ENCODE assay signal across 10 cellular contexts in genomic region chrX:82218361-82218760, GRCh38.
A peak's percentile ranks its signal among the peaks of the same experiment; 100 is the strongest.
DNase-seq lines count a peak whose midpoint lies in the region; ATAC-seq and TF ChIP-seq lines count a peak whose summit lies in the region.
"Had no signal": no experiment of that assay in that cellular context is flagged by ENCODE, and none has a peak within 500 bp of the region (broad histone marks: within the 10 kb centered on the region; RNA-seq: fewer than 3 reads in every experiment).

No MANE protein-coding gene starts in this region.

- peak; percentile 20 for TF ChIP-seq CTCF in AG09319 (IDR thresholded peaks at IDR 0.05; ENCODE audit: low read depth, low read length)

- H3K9ac ChIP-seq in SK-N-MC (ENCODE audit: insufficient read length) = peak overlapping the region; percentile 53

- H3K27ac Mint-ChIP-seq in activated naive CD8-positive, alpha-beta T cell treated with anti-CD3 and anti-CD28 coated beads, Interleukin-2, amount 50 U/mL, for 24 hours = no peak overlapping the region
- H3K27ac Mint-ChIP-seq: activated naive CD8-positive, alpha-beta T cell had no signal

- ATAC-seq in GM18870 (IDR thresholded peaks at IDR 0.05; ENCODE audit: unreplicated experiment) (peak; percentile 96), HG03378 (IDR thresholded peaks at IDR 0.05; ENCODE audit: unreplicated experiment) (peak; percentile 96), left lobe of liver (peak; percentile 92), left ventricle myocardium superior (no peak)
- no peak for ATAC-seq in activated naive CD8-positive, alpha-beta T cell treated with anti-CD3 and anti-CD28 coated beads, Interleukin-2, amount 50 U/mL, for 24 hours

- no peaks in the 10 kb centered on the region for H3K36me3 ChIP-seq in SK-N-MC (ENCODE audit: insufficient read depth, low read length)

- H3K4me3 Mint-ChIP-seq in activated naive CD8-positive, alpha-beta T cell treated with anti-CD3 and anti-CD28 coated beads, Interleukin-2, amount 50 U/mL, for 24 hours = no peak overlapping the region
- H3K4me3 Mint-ChIP-seq: activated naive CD8-positive, alpha-beta T cell had no signal

- no peaks in the 10 kb centered on the region for H3K36me3 Mint-ChIP-seq in activated naive CD8-positive, alpha-beta T cell treated with anti-CD3 and anti-CD28 coated beads, Interleukin-2, amount 50 U/mL, for 24 hours (ENCODE audit: low read depth)
- H3K36me3 Mint-ChIP-seq: activated naive CD8-positive, alpha-beta T cell had no signal

- DNase-seq in AG09319 (ENCODE audit: extremely low read depth, low read depth) = no peak
- DNase-seq in SK-N-MC (ENCODE audit: low read depth, low spot score) = peak; percentile 22
- DNase-seq in left lobe of liver (ENCODE audit: low spot score) = no peak
- no peak for DNase-seq in left ventricle myocardium superior
- no peak for DNase-seq in NCI-H510A (lab: John Stamatoyannopoulos, UW)
- no peak for DNase-seq in activated naive CD8-positive, alpha-beta T cell treated with anti-CD3 and anti-CD28 coated beads, Interleukin-2, amount 50 U/mL, for 24 hours

- no peaks in the 10 kb centered on the region for H3K9me3 ChIP-seq in SK-N-MC (ENCODE audit: low read depth, low read length)

- H3K4me3 ChIP-seq in SK-N-MC = peak overlapping the region; percentile 69
- H3K4me3 ChIP-seq: skin epidermis had no signal

- no peaks in the 10 kb centered on the region for H3K4me1 Mint-ChIP-seq in activated naive CD8-positive, alpha-beta T cell treated with anti-CD3 and anti-CD28 coated beads, Interleukin-2, amount 50 U/mL, for 24 hours

- intact Hi-C loops in left ventricle myocardium superior (cut with micrococcal nuclease) = no loop called here

- H3K27me3 Mint-ChIP-seq in activated naive CD8-positive, alpha-beta T cell treated with anti-CD3 and anti-CD28 coated beads, Interleukin-2, amount 50 U/mL, for 24 hours = no peaks in the 10 kb centered on the region
- H3K27me3 Mint-ChIP-seq: activated naive CD8-positive, alpha-beta T cell had no signal

- no peak overlapping the region for H3K27ac ChIP-seq in SK-N-MC
- H3K27ac ChIP-seq: skin epidermis had no signal

- no peaks in the 10 kb centered on the region for H3K9me3 Mint-ChIP-seq in activated naive CD8-positive, alpha-beta T cell treated with anti-CD3 and anti-CD28 coated beads, Interleukin-2, amount 50 U/mL, for 24 hours

Comparison
In these comparisons a context has a peak if more than half of its experiments do, and no peak if none do; other contexts are left out.
1. ATAC-seq: peak in GM18870 (single experiment), HG03378 (single experiment) and left lobe of liver (single experiment); none in left ventricle myocardium superior (single experiment) and activated naive CD8-positive, alpha-beta T cell treated with anti-CD3 and anti-CD28 coated beads, Interleukin-2, amount 50 U/mL, for 24 hours (single experiment).